Comparison of ENCODE assay signal across 29 cellular contexts in genomic region chr12:44771485-44771884, GRCh38.
DNase-seq lines count a peak whose midpoint lies in the region; ATAC-seq, FAIRE-seq and TF ChIP-seq lines count a peak whose summit lies in the region.
"Had no signal": no experiment of that assay in that cellular context is flagged by ENCODE, and none has a peak within 500 bp of the region (broad histone marks: within the 10 kb centered on the region; RNA-seq: fewer than 3 reads in every experiment).

No MANE protein-coding gene starts in this region.

- no peak overlapping the region for H2BK20ac ChIP-seq in H1 (ENCODE audit: low read length)

- no peak overlapping the region for H3K18ac ChIP-seq in H1 (ENCODE audit: extremely low read depth, low read length)

- no peak for TF ChIP-seq RAD21 in H1 (IDR thresholded peaks at IDR 0.05 in 1 of 2, conservative IDR thresholded peaks at IDR 0.05 in 1 of 2; ENCODE audit: low read depth in 2 of 2, low read length in 2 of 2)

- no peak overlapping the region for H2BK12ac ChIP-seq in H1 (ENCODE audit: low read depth, low read length)

- CTCF ChIA-PET in H1 (lab: Charles Lee; ENCODE audit: partially characterized antibody) = interaction anchor here (0.6 to 1.4 kb wide), 5 partner anchors 10 to 453 kb away, joined by 3 to 6 read pairs (median 5); no protein-coding TSS in a partner anchor
- CTCF ChIA-PET in OCI-LY7 (lab: Charles Lee; ENCODE audit: unreplicated experiment) = no interaction called here

- H3K14ac ChIP-seq in H1 (ENCODE audit: insufficient read length) = no peak overlapping the region

- H2BK15ac ChIP-seq in H1 (ENCODE audit: low read length) = no peak overlapping the region

- no peak for TF ChIP-seq EP300 in H1 (IDR thresholded peaks at IDR 0.05; ENCODE audit: borderline replicate concordance in 1 of 2, low read depth in 2 of 2, low read length in 2 of 2)

- H3K36me3 ChIP-seq in GM23338 (ENCODE audit: insufficient read depth) = no peaks in the 10 kb centered on the region
- peaks cover 0 to 5% (median 0%) of the 10 kb centered on the region in 4 experiments; a peak in 1 of 8 replicates for H3K36me3 ChIP-seq in H1 (ENCODE audit: control insufficient read depth in 2 of 4, insufficient read depth in 4 of 4, low read length in 3 of 4)
- peaks cover 19% of the 10 kb centered on the region for H3K36me3 ChIP-seq in neural progenitor cell
- no peaks in the 10 kb centered on the region for H3K36me3 ChIP-seq in OCI-LY7 (ENCODE audit: insufficient read depth, low read length)
- H3K36me3 ChIP-seq: Peyer's patch had no signal

- no peak overlapping the region for H4K5ac ChIP-seq in H1 (ENCODE audit: insufficient read length, low read depth, low read length)

- H3K9me3 ChIP-seq in H1 (ENCODE audit: insufficient read depth in 2 of 2, low read depth in 1 of 2, low read length in 1 of 2) = no peaks in the 10 kb centered on the region
- H3K9me3 ChIP-seq in neural progenitor cell (ENCODE audit: low read depth) = no peaks in the 10 kb centered on the region
- H3K9me3 ChIP-seq in OCI-LY7 (ENCODE audit: low read length) = no peaks in the 10 kb centered on the region
- H3K9me3 ChIP-seq: Peyer's patch had no signal

- H3K27ac ChIP-seq in GM23338 (ENCODE audit: low read depth) (peak overlapping the region; percentile 40), H1 (ENCODE audit: low read depth, low read length) (no peak overlapping the region), neural progenitor cell (peak overlapping the region; percentile 49), OCI-LY7 (ENCODE audit: low read depth, low read length, poor library complexity, severe bottlenecking) (no peak overlapping the region)
- H3K27ac ChIP-seq: Peyer's patch had no signal

- H3F3A ChIP-seq in GM23338 (replicated peaks; ENCODE audit: low read depth) (no peaks in the 10 kb centered on the region), neural progenitor cell (ENCODE audit: low read depth) (peaks cover 11% of the 10 kb centered on the region)

- H3K79me2 ChIP-seq in GM23338 (replicated peaks; ENCODE audit: insufficient read depth) = no peaks in the 10 kb centered on the region
- no peaks in the 10 kb centered on the region for H3K79me2 ChIP-seq in H1 (ENCODE audit: control insufficient read depth in 1 of 2, insufficient read depth in 2 of 2, low read length in 2 of 2)
- H3K79me2 ChIP-seq in neural progenitor cell (ENCODE audit: low read depth) = no peaks in the 10 kb centered on the region
- H3K79me2 ChIP-seq in OCI-LY7 (ENCODE audit: insufficient read depth, low read depth, low read length) = no peaks in the 10 kb centered on the region

- POLR2A ChIA-PET in H1 (lab: Charles Lee; ENCODE audit: partially characterized antibody) (no interaction called here), OCI-LY7 (lab: Charles Lee) (interaction anchor here (1.5 kb wide), 1 partner anchor 10 kb away, joined by 5 read pairs; no protein-coding TSS in a partner anchor)

- H3K4me1 ChIP-seq in GM23338 (ENCODE audit: insufficient read depth) (peaks cover 19% of the 10 kb centered on the region), H1 (replicated peaks in 1 of 4; ENCODE audit: control insufficient read depth in 3 of 4, insufficient read depth in 4 of 4, low read length in 3 of 4) (peaks cover 0 to 2% (median 2%) of the 10 kb centered on the region in 4 experiments; a peak in 2 of 7 replicates), neural progenitor cell (peaks cover 38% of the 10 kb centered on the region), OCI-LY7 (ENCODE audit: insufficient read depth, low read length, poor library complexity, severe bottlenecking) (no peaks in the 10 kb centered on the region)
- H3K4me1 ChIP-seq: Peyer's patch had no signal

- H3K4me3 ChIP-seq in GM23338 (peak overlapping the region; percentile 12), H1 (ENCODE audit: extremely low read depth in 1 of 4, insufficient read depth in 2 of 4, low read depth in 3 of 4, low read length in 4 of 4) (no peak overlapping the region), neural progenitor cell (no peak overlapping the region), OCI-LY7 (ENCODE audit: low read depth, low read length, poor library complexity, severe bottlenecking) (no peak overlapping the region)
- H3K4me3 ChIP-seq: Peyer's patch had no signal

- H3K4me2 ChIP-seq in GM23338 (peak overlapping the region; percentile 44), H1 (ENCODE audit: insufficient read depth in 1 of 2, low read depth in 2 of 2, low read length in 2 of 2) (peak overlapping the region; percentile 23 to 40; a peak in 2 of 4 replicates), neural progenitor cell (peak overlapping the region; percentile 31), OCI-LY7 (ENCODE audit: low read length) (no peak overlapping the region)

- H3K27ac Mint-ChIP-seq in GM23338 = peak overlapping the region; percentile 85
- H3K27ac Mint-ChIP-seq in neural progenitor cell = no peak overlapping the region
- H3K27ac Mint-ChIP-seq: B cell, CD14-positive monocyte, HFFc6 had no signal

- no peak overlapping the region for H2BK120ac ChIP-seq in H1 (replicated peaks; ENCODE audit: low read depth, low read length)

- no peaks in the 10 kb centered on the region for H3K9me2 ChIP-seq in GM23338 (ENCODE audit: insufficient read depth)
- no peaks in the 10 kb centered on the region for H3K9me2 ChIP-seq in OCI-LY7 (ENCODE audit: insufficient read depth, low read length)

- peaks cover 2% of the 10 kb centered on the region for H3K27me3 Mint-ChIP-seq in GM23338 (ENCODE audit: insufficient read depth, low read depth, poor library complexity)
- peaks cover 5% of the 10 kb centered on the region for H3K27me3 Mint-ChIP-seq in neural progenitor cell (ENCODE audit: insufficient read depth, low read depth)
- H3K27me3 Mint-ChIP-seq: B cell had no signal

- no peak for TF ChIP-seq POLR2A in H1 (IDR thresholded peaks at IDR 0.05; ENCODE audit: control extremely low read depth in 1 of 2, low read depth in 2 of 2, low read length in 2 of 2)

- no peaks in the 10 kb centered on the region for H3K79me1 ChIP-seq in H1 (ENCODE audit: low read depth, low read length)

- H4K91ac ChIP-seq in H1 (replicated peaks; ENCODE audit: insufficient read length, low read length) = no peak overlapping the region

- H3K36me3 Mint-ChIP-seq in GM23338 (ENCODE audit: low read depth) (peaks cover 5% of the 10 kb centered on the region; the same call in 2 of the 3 replicates), neural progenitor cell (peaks cover 47% of the 10 kb centered on the region)
- H3K36me3 Mint-ChIP-seq: CD14-positive monocyte had no signal

- no peak overlapping the region for H2AK5ac ChIP-seq in H1 (ENCODE audit: low read depth, low read length)

- H3K23ac ChIP-seq in H1 (ENCODE audit: insufficient read length) = no peak overlapping the region

- no peak overlapping the region for H2AFZ ChIP-seq in GM23338
- H2AFZ ChIP-seq in H1 (ENCODE audit: low read length) = peak overlapping the region; percentile 37; the same call in 1 of the 2 replicates
- H2AFZ ChIP-seq in neural progenitor cell (replicated peaks) = no peak overlapping the region
- no peak overlapping the region for H2AFZ ChIP-seq in OCI-LY7 (ENCODE audit: low read length)

- H3K4me1 Mint-ChIP-seq in GM23338 (peaks cover 17% of the 10 kb centered on the region), neural progenitor cell (peaks cover 17% of the 10 kb centered on the region)
- H3K4me1 Mint-ChIP-seq: B cell, CD14-positive monocyte had no signal

- H3K9me3 Mint-ChIP-seq in GM23338 (no peaks in the 10 kb centered on the region), neural progenitor cell (peaks cover 5% of the 10 kb centered on the region)
- H3K9me3 Mint-ChIP-seq: CD14-positive monocyte had no signal

- no peak for TF ChIP-seq CTCF in GM23338 (conservative IDR thresholded peaks at IDR 0.05; ENCODE audit: low read depth in 2 of 2)
- TF ChIP-seq CTCF in H1 (IDR thresholded peaks at IDR 0.05; ENCODE audit: control extremely low read depth in 1 of 3, insufficient read depth in 1 of 3, low read depth in 1 of 3, low read length in 3 of 3) = no peak
- TF ChIP-seq CTCF in neural progenitor cell (IDR thresholded peaks at IDR 0.05) = no peak
- TF ChIP-seq CTCF in OCI-LY7 (conservative IDR thresholded peaks at IDR 0.05; ENCODE audit: low read length) = no peak

- H3K9ac ChIP-seq in H1 (replicated peaks in 1 of 4; ENCODE audit: extremely low read depth in 1 of 4, low read depth in 3 of 4, low read length in 3 of 4) (peak overlapping the region in 1 of 4 experiments; percentile 8; a peak in 1 of 7 replicates), neural progenitor cell (no peak overlapping the region)

- no peak for FAIRE-seq in H1 (lab: Jason Lieb, UNC)
- FAIRE-seq: A204.1, GM12892, GM19239, HTR-8/SVneo had no signal

- no peak overlapping the region for H3K56ac ChIP-seq in H1 (replicated peaks; ENCODE audit: insufficient read length, low read depth, low read length)

- intact Hi-C loops in OCI-LY7 (cut with micrococcal nuclease; ENCODE audit: unreplicated experiment) = no loop called here

- H3K27me3 ChIP-seq in GM23338 (ENCODE audit: insufficient read depth) = no peaks in the 10 kb centered on the region
- H3K27me3 ChIP-seq in H1 (replicated peaks in 1 of 4; ENCODE audit: control insufficient read depth in 3 of 4, extremely low read depth in 1 of 4, insufficient read depth in 3 of 4, low read length in 3 of 4) = no peaks in the 10 kb centered on the region
- no peaks in the 10 kb centered on the region for H3K27me3 ChIP-seq in neural progenitor cell
- H3K27me3 ChIP-seq: Peyer's patch had no signal

- H3K4me3 Mint-ChIP-seq in GM23338 (no peak overlapping the region), neural progenitor cell (no peak overlapping the region)
- H3K4me3 Mint-ChIP-seq: B cell, CD14-positive monocyte, HFFc6 had no signal

- H3K23me2 ChIP-seq in H1 (ENCODE audit: low read depth, low read length) = no peaks in the 10 kb centered on the region

- no peak overlapping the region for H4K8ac ChIP-seq in H1 (ENCODE audit: extremely low read depth, insufficient read depth, low read length)

- peak; percentile 57 for ATAC-seq in GM23338

- H3K4ac ChIP-seq in H1 (replicated peaks; ENCODE audit: insufficient read length, low read depth, low read length) = no peak overlapping the region

- H4K20me1 ChIP-seq in GM23338 (replicated peaks; ENCODE audit: insufficient read depth) (no peaks in the 10 kb centered on the region), H1 (replicated peaks in 1 of 2; ENCODE audit: control insufficient read depth in 1 of 2, insufficient read depth in 2 of 2, low read length in 2 of 2) (no peaks in the 10 kb centered on the region), neural progenitor cell (ENCODE audit: low read depth) (no peaks in the 10 kb centered on the region), OCI-LY7 (ENCODE audit: insufficient read depth, low read length) (no peaks in the 10 kb centered on the region)

- no TSS peak for BruUV-seq in OCI-LY7 (replicated peaks; lab: Mats Ljungman, UMichigan)

- peak; percentile 54 for DNase-seq in GM23338 (ENCODE audit: low spot score)
- peak; percentile 67 for DNase-seq in NCI-H82 treated with DMSO at 0.1 percent for 48 hours (lab: John Stamatoyannopoulos, UW; ENCODE audit: unreplicated experiment)
- DNase-seq in H1 (ENCODE audit: low read depth in 1 of 2, low spot score in 2 of 2) = no peak
- no peak for DNase-seq in neural progenitor cell (ENCODE audit: low spot score)
- no peak for DNase-seq in activated CD8-positive, alpha-beta memory T cell treated with anti-CD3 and anti-CD28 coated beads, Interleukin-2, amount 50 U/mL, for 4 hours
- no peak for DNase-seq in OCI-LY7 (ENCODE audit: low spot score)
- no peak for DNase-seq in NCI-H1930 (lab: John Stamatoyannopoulos, UW)
- DNase-seq: Calu3, DMS153, DND-41, H7, HFFc6, KBM-7, MV-4-11, NCI-H1105, NCI-H1436 treated with DMSO at 0.1 percent for 48 hours, NCI-H187 treated with DMSO at 0.1 percent for 48 hours, NCI-H446, NCI-H524 treated with DMSO at 0.1 percent for 48 hours, NCI-H774, OCI-M1, Peyer's patch, SHP77 treated with DMSO at 0.1 percent for 48 hours had no signal

- WGBS in H1 (ENCODE audit: extremely low coverage in 1 of 2, insufficient coverage in 1 of 2, insufficient read length in 1 of 2, insufficient replicate concordance in 2 of 2, low coverage in 1 of 2, low lambda C conversion rate in 2 of 2, missing lambda C conversion rate in 1 of 2), 2 experiments = 57% methylated on average over 5 of the region's 5 CpGs; no CpG with 5 or more reads in 1 of the 2 experiments

- H2BK5ac ChIP-seq in H1 (ENCODE audit: low read depth, low read length) = no peak overlapping the region

Comparison
In these comparisons a context has a peak if more than half of its experiments do, and no peak if none do; other contexts are left out.
1. DNase-seq: peak in GM23338 (single experiment) and NCI-H82 treated with DMSO at 0.1 percent for 48 hours (single experiment); none in H1 (0 of 2), neural progenitor cell (single experiment), activated CD8-positive, alpha-beta memory T cell treated with anti-CD3 and anti-CD28 coated beads, Interleukin-2, amount 50 U/mL, for 4 hours (single experiment), OCI-LY7 (single experiment) and NCI-H1930 (0 of 2).
2. H3K27ac ChIP-seq: peak in GM23338 (single experiment) and neural progenitor cell (single experiment); none in H1 (single experiment) and OCI-LY7 (single experiment).